19 cellular contexts compared by ENCODE assay signal in genomic region chr4:53273726-53274125, GRCh38.
DNase-seq lines count a peak whose midpoint lies in the region; ATAC-seq and TF ChIP-seq lines count a peak whose summit lies in the region.
"Had no signal": no experiment of that assay in that cellular context is flagged by ENCODE, and none has a peak within 500 bp of the region (broad histone marks: within the 10 kb centered on the region; RNA-seq: fewer than 3 reads in every experiment).

No MANE protein-coding gene starts in this region.

- H3K79me2 ChIP-seq in GM23248 (ENCODE audit: insufficient read depth), result peaks cover 33% of the 10 kb centered on the region

- peak overlapping the region; percentile 39 for H3K4me2 ChIP-seq in GM23248 (ENCODE audit: unreplicated experiment)

- in situ Hi-C loops in GM23248 (cut with MboI) (no loop called here), astrocyte of the spinal cord (cut with HindIII; ENCODE audit: low sequenced_read_pairs) (no loop called here)

- WGBS in GM23248 (ENCODE audit: low coverage in 1 of 2, low lambda C conversion rate in 2 of 2, missing lambda C conversion rate in 2 of 2), 2 experiments, result 23 to 26% methylated on average over 3 of the region's 3 CpGs

- H3K9ac ChIP-seq in GM23248, result no peak overlapping the region

- peak overlapping the region; percentile 20 for H3K27ac ChIP-seq in GM23248
- no peak overlapping the region for H3K27ac ChIP-seq in dorsolateral prefrontal cortex
- H3K27ac ChIP-seq: cardiac muscle cell had no signal

- TF ChIP-seq CTCF in astrocyte of the spinal cord (IDR thresholded peaks at IDR 0.05; ENCODE audit: low read depth, low read length) (no peak), dorsolateral prefrontal cortex (IDR thresholded peaks at IDR 0.05 in 54 of 56, conservative IDR thresholded peaks at IDR 0.05 in 2 of 56; ENCODE audit: low read depth in 1 of 56, partially characterized antibody in 56 of 56) (no peak)

- no peaks in the 10 kb centered on the region for H4K20me1 ChIP-seq in GM23248 (ENCODE audit: insufficient read depth)

- intact Hi-C loops in dorsolateral prefrontal cortex (cut with DNase I), result no loop called here

- peaks cover 12% of the 10 kb centered on the region for H3K4me1 ChIP-seq in GM23248 (ENCODE audit: insufficient read depth)

- DNase-seq in AG08396 (ENCODE audit: low spot score) (peak; percentile 29), GM23248 (peak; percentile 80), astrocyte of the spinal cord (ENCODE audit: low read depth, low spot score) (peak; percentile 48), iris pigment epithelial cell (ENCODE audit: low read depth) (peak; percentile 75), NCI-H187 treated with DMSO at 0.1 percent for 48 hours (lab: John Stamatoyannopoulos, UW) (no peak), dorsolateral prefrontal cortex (no peak), NCI-H446 treated with DMSO at 0.1 percent for 48 hours (lab: John Stamatoyannopoulos, UW) (no peak)
- DNase-seq: activated CD4-positive, alpha-beta T cell treated with anti-CD3 and anti-CD28 coated beads, Interleukin-2, amount 50 U/mL, for 48 hours; activated naive CD4-positive, alpha-beta T cell treated with anti-CD3 and anti-CD28 coated beads, Interleukin-2, amount 10 ng/mL, durations not matched to agents 7 days and 5 days; activated T-cell treated with anti-CD3 and anti-CD28 coated beads, Interleukin-2, amount 50 U/mL, for 24 hours; Calu3; effector CD8-positive, alpha-beta T cell; GDM1; left colon; NCI-H1436 treated with DMSO at 0.1 percent for 48 hours; T-cell had no signal

- no peaks in the 10 kb centered on the region for H3K36me3 ChIP-seq in GM23248 (ENCODE audit: low read depth)
- H3K36me3 ChIP-seq: cardiac muscle cell had no signal

- no peak for ATAC-seq in HG03135 (IDR thresholded peaks at IDR 0.05; ENCODE audit: unreplicated experiment)
- ATAC-seq: left colon, sciatic nerve, T-cell had no signal

- no peaks in the 10 kb centered on the region for H3K9me2 ChIP-seq in GM23248 (ENCODE audit: insufficient read depth)

- no peak overlapping the region for H3K4me3 ChIP-seq in GM23248
- H3K4me3 ChIP-seq in astrocyte of the spinal cord (ENCODE audit: low read depth, low read length), result no peak overlapping the region
- no peak overlapping the region for H3K4me3 ChIP-seq in dorsolateral prefrontal cortex
- H3K4me3 ChIP-seq: cardiac muscle cell had no signal

- no peaks in the 10 kb centered on the region for H3K9me3 ChIP-seq in GM23248 (ENCODE audit: low read depth)

- H3K27me3 ChIP-seq in GM23248 (replicated peaks; ENCODE audit: insufficient read depth) (no peaks in the 10 kb centered on the region), dorsolateral prefrontal cortex (no peaks in the 10 kb centered on the region)
- H3K27me3 ChIP-seq: cardiac muscle cell had no signal

- H2AFZ ChIP-seq in GM23248, result no peak overlapping the region

- H3F3A ChIP-seq in GM23248 (ENCODE audit: insufficient read depth), result peaks cover 21% of the 10 kb centered on the region

Comparison
In these comparisons a context has a peak if more than half of its experiments do, and no peak if none do; other contexts are left out.
1. DNase-seq: peak in AG08396 (single experiment), GM23248 (single experiment), astrocyte of the spinal cord (single experiment) and iris pigment epithelial cell (single experiment); none in NCI-H187 treated with DMSO at 0.1 percent for 48 hours (single experiment), dorsolateral prefrontal cortex (0 of 10) and NCI-H446 treated with DMSO at 0.1 percent for 48 hours (single experiment).